ENCODE assay signal across 8 cellular contexts in genomic region chr17:68346448-68346847, GRCh38. TPM values are rescaled to one million over a fixed set of nuclear protein-coding genes. Genes with fewer than 3 reads are reported as not detected.
DNase-seq lines count a peak whose midpoint lies in the region; ATAC-seq, FAIRE-seq and TF ChIP-seq lines count a peak whose summit lies in the region.

No MANE protein-coding gene starts in this region.

- H3K4me3 ChIP-seq in heart left ventricle = peak overlapping the region in 1 of 12 donors; percentile 23

- no peaks in the 10 kb centered on the region for H3K27me3 ChIP-seq in heart left ventricle

- no peaks in the 10 kb centered on the region for H3K36me3 ChIP-seq in heart left ventricle

- no peak for TF ChIP-seq POLR2A in heart left ventricle (IDR thresholded peaks at IDR 0.05)

- H3K4me1 ChIP-seq in heart left ventricle = peaks cover 0 to 50% (median 0%) of the 10 kb centered on the region in 12 donors

- H3K27ac ChIP-seq in heart left ventricle = peak overlapping the region in 1 of 12 donors; percentile 84

- intact Hi-C loops in heart left ventricle (cut with DNase I) = no loop called here

- DNase-seq in activated CD4-positive, alpha-beta T cell treated with anti-CD3 and anti-CD28 coated beads, Interleukin-2, amount 50 U/mL, for 24 hours (ENCODE audit: low read depth in 1 of 2, low spot score in 1 of 2) = peak; percentile 46 to 52
- DNase-seq in heart left ventricle (peak; percentile 18 to 75 (median 42)), COLO829 (ENCODE audit: low spot score) (no peak), RCC 7860 (ENCODE audit: low spot score) (no peak)
- peak; percentile 24 to 35 for DNase-seq in stimulated activated CD8-positive, alpha-beta memory T cell treated with anti-CD3 and anti-CD28 coated beads, Interleukin-15, amount 100 ng/mL, for 4 hours (ENCODE audit: low read depth in 2 of 2)

- TF ChIP-seq CTCF in heart left ventricle (IDR thresholded peaks at IDR 0.05) = no peak

- ATAC-seq in GM19035 (IDR thresholded peaks at IDR 0.05; ENCODE audit: unreplicated experiment) (peak; percentile 73), HG03378 (IDR thresholded peaks at IDR 0.05; ENCODE audit: unreplicated experiment) (peak; percentile 63), heart left ventricle (peak in 3 of 4 donors; percentile 26 to 70 (median 69)), HG02571 (IDR thresholded peaks at IDR 0.05; ENCODE audit: unreplicated experiment) (no peak)

- H3K9me3 ChIP-seq in heart left ventricle = no peaks in the 10 kb centered on the region

- FAIRE-seq in RCC 7860 (lab: Jason Lieb, UNC) = no peak

- 76 to 92% (median 83%) methylated on average over 13 of the region's 13 CpGs for WGBS in heart left ventricle, 4 donors

RNA-seq across cellular contexts. Expression of gene ARSG, which starts 55.2 kb away (rescaled TPM):
- 1 to 10 TPM; 2.2 to 4.9 (median 3.3) TPM for total RNA-seq in heart left ventricle
- polyA plus RNA-seq in heart left ventricle = 1 to 10 TPM; 1.2 to 3.9 TPM

RNA-seq across cellular contexts. Expression of gene SLC16A6, which starts 55.5 kb away (rescaled TPM):
- 1 to 10 TPM in 1 of 9 donors, under 1 TPM in 7, not detected in 1; 0.16 to 1.7 (median 0.36) TPM for total RNA-seq in heart left ventricle
- polyA plus RNA-seq in heart left ventricle = under 1 TPM in 1 of 2 donors, not detected in 1; 0.37 TPM

Comparison
In these comparisons a context has a peak if more than half of its experiments do, and no peak if none do; other contexts are left out.
1. DNase-seq: peak in activated CD4-positive, alpha-beta T cell treated with anti-CD3 and anti-CD28 coated beads, Interleukin-2, amount 50 U/mL, for 24 hours (2 of 2), heart left ventricle (5 of 5) and stimulated activated CD8-positive, alpha-beta memory T cell treated with anti-CD3 and anti-CD28 coated beads, Interleukin-15, amount 100 ng/mL, for 4 hours (2 of 2); none in COLO829 (single experiment) and RCC 7860 (single experiment).